In genomic region chr2:127530245-127531132, GRCh38 we compare ENCODE assay signal across 26 cellular contexts. TPM values are rescaled to one million over a fixed set of nuclear protein-coding genes. Genes with fewer than 3 reads are reported as not detected.
DNase-seq lines count a peak whose midpoint lies in the region; ATAC-seq and TF ChIP-seq lines count a peak whose summit lies in the region.
"Had no signal": no experiment of that assay in that cellular context is flagged by ENCODE, and none has a peak within 500 bp of the region (broad histone marks: within the 10 kb centered on the region; RNA-seq: fewer than 3 reads in every experiment).

No MANE protein-coding gene starts in this region.

- H3K4me1 Mint-ChIP-seq in nephron progenitor cell (peaks cover 29% of the 10 kb centered on the region), T-cell (peaks cover 13 to 18% (median 15%) of the 10 kb centered on the region in 3 donors)

- DNase-seq in NCI-H82 (lab: John Stamatoyannopoulos, UW) = peak; percentile 12
- DNase-seq in NCI-H82 treated with DMSO at 0.1 percent for 48 hours (lab: John Stamatoyannopoulos, UW; ENCODE audit: unreplicated experiment) = no peak
- DNase-seq in SK-MEL-5 (ENCODE audit: low read depth, low spot score) = peak; percentile 29
- peak; percentile 65 for DNase-seq in fibroblast of villous mesenchyme (ENCODE audit: low read depth)
- DNase-seq in T-helper 2 cell = no peak
- DNase-seq in nephron progenitor cell = no peak
- DNase-seq in T-cell = no peak
- DNase-seq: 8988T; activated CD4-positive, alpha-beta T cell treated with anti-CD3 and anti-CD28 coated beads for 36 hours; activated naive CD4-positive, alpha-beta T cell treated with anti-CD3 and anti-CD28 coated beads for 36 hours; activated T-cell treated with anti-CD3 and anti-CD28 coated beads, Interleukin-2, amount 50 U/mL, for 48 hours; AML-193; COR-L47; effector CD4-positive, alpha-beta T cell; GOT3; head of caudate nucleus; left lung; mucosa of descending colon; NCI-H1105; NCI-H2081; NCI-H446 treated with DMSO at 0.1 percent for 48 hours; stimulated activated CD4-positive, alpha-beta T cell treated with anti-CD3 and anti-CD28 coated beads, Interleukin-4, amount 100 ng/mL, for 4 hours; stimulated activated naive CD8-positive, alpha-beta T cell treated with anti-CD3 and anti-CD28 coated beads, Interleukin-15, amount 100 ng/mL, for 72 hours had no signal

- no peak overlapping the region for H3K4me3 Mint-ChIP-seq in nephron progenitor cell
- no peak overlapping the region for H3K4me3 Mint-ChIP-seq in T-cell
- H3K4me3 Mint-ChIP-seq: activated CD4-positive, alpha-beta T cell treated with anti-CD3 and anti-CD28 coated beads for 36 hours; activated naive CD4-positive, alpha-beta T cell treated with anti-CD3 and anti-CD28 coated beads for 36 hours; stimulated activated naive CD8-positive, alpha-beta T cell treated with anti-CD3 and anti-CD28 coated beads, Interleukin-15, amount 100 ng/mL, for 72 hours; type B pancreatic cell had no signal

- in situ Hi-C loops in SK-MEL-5 (cut with HindIII; ENCODE audit: low pct_unique_long_range_greater_than_20kb, low sequenced_read_pairs) = no loop called here

- POLR2A ChIA-PET in T-cell (lab: Charles Lee) = no interaction called here

- CTCF ChIA-PET in T-cell (lab: Charles Lee) = interaction anchor here in 1 of 2 donors (2.0 kb wide), 1 partner anchor 51 kb away, joined by 4 read pairs; no protein-coding TSS in a partner anchor

- H3K36me3 Mint-ChIP-seq in nephron progenitor cell (ENCODE audit: low read depth) = no peaks in the 10 kb centered on the region
- no peaks in the 10 kb centered on the region for H3K36me3 Mint-ChIP-seq in T-cell
- H3K36me3 Mint-ChIP-seq: type B pancreatic cell had no signal

- H3K27me3 Mint-ChIP-seq in nephron progenitor cell (ENCODE audit: low read depth, poor library complexity) (peaks cover 37% of the 10 kb centered on the region), T-cell (peaks cover 0 to 8% of the 10 kb centered on the region in 2 donors)
- H3K27me3 Mint-ChIP-seq: activated CD4-positive, alpha-beta T cell treated with anti-CD3 and anti-CD28 coated beads for 36 hours; stimulated activated naive CD8-positive, alpha-beta T cell treated with anti-CD3 and anti-CD28 coated beads, Interleukin-15, amount 100 ng/mL, for 72 hours had no signal

- no peak overlapping the region for H3K27ac Mint-ChIP-seq in nephron progenitor cell
- H3K27ac Mint-ChIP-seq in T-cell = no peak overlapping the region
- H3K27ac Mint-ChIP-seq: activated CD4-positive, alpha-beta T cell treated with anti-CD3 and anti-CD28 coated beads for 36 hours; activated naive CD4-positive, alpha-beta T cell treated with anti-CD3 and anti-CD28 coated beads for 36 hours; stimulated activated naive CD8-positive, alpha-beta T cell treated with anti-CD3 and anti-CD28 coated beads, Interleukin-15, amount 100 ng/mL, for 72 hours; type B pancreatic cell had no signal

- H3K4me3 ChIP-seq in fibroblast of villous mesenchyme (ENCODE audit: low read depth, low read length) = no peak overlapping the region
- H3K4me3 ChIP-seq: left lung, mucosa of descending colon had no signal

- peaks cover 8% of the 10 kb centered on the region for H3K9me3 Mint-ChIP-seq in nephron progenitor cell
- H3K9me3 Mint-ChIP-seq in T-cell = peaks cover 0 to 6% (median 4%) of the 10 kb centered on the region in 3 donors
- H3K9me3 Mint-ChIP-seq: activated naive CD4-positive, alpha-beta T cell treated with anti-CD3 and anti-CD28 coated beads for 36 hours; type B pancreatic cell had no signal

- no peak for TF ChIP-seq CTCF in fibroblast of villous mesenchyme (IDR thresholded peaks at IDR 0.05; ENCODE audit: insufficient read depth, low read depth, low read length)
- no peak for TF ChIP-seq CTCF in nephron progenitor cell (IDR thresholded peaks at IDR 0.05)

- ATAC-seq in GM18873 (IDR thresholded peaks at IDR 0.05; ENCODE audit: low FRiP score, unreplicated experiment) = no peak
- no peak for ATAC-seq in T-cell (replicated peaks in 1 of 4)
- ATAC-seq: activated CD4-positive, alpha-beta T cell treated with anti-CD3 and anti-CD28 coated beads for 36 hours; left lung; stimulated activated naive CD8-positive, alpha-beta T cell treated with anti-CD3 and anti-CD28 coated beads, Interleukin-15, amount 100 ng/mL, for 72 hours had no signal

RNA-seq across cellular contexts. Expression of gene IWS1, which starts 4.2 kb away (rescaled TPM):
- 35.9 and 43.1 TPM in 2 replicates for total RNA-seq in SK-MEL-5 (2014; rRNA removed; shearing (Covaris generic))
- polyA plus RNA-seq in SK-MEL-5 (2015; cell fraction: cytosol; rRNA removed) = 30.4 and 46.2 TPM in 2 replicates
- 31.5 and 47.5 TPM in 2 replicates for polyA plus RNA-seq in SK-MEL-5 (2015; cell fraction: nucleus; rRNA removed)
- 35.1 and 42.7 TPM in 2 replicates for total RNA-seq in fibroblast of villous mesenchyme
- 10 to 100 TPM; 20.8 to 47.1 (median 42.6) TPM for total RNA-seq in T-cell

RNA-seq across cellular contexts. Expression of gene MYO7B, which starts 5.0 kb away (rescaled TPM):
- total RNA-seq in SK-MEL-5 (2014; rRNA removed; shearing (Covaris generic)) = not detected in 2 replicates
- 0.05 TPM in 1 of 2 replicates, not detected in the other for polyA plus RNA-seq in SK-MEL-5 (2015; cell fraction: cytosol; rRNA removed)
- 0.31 and 0.76 TPM in 2 replicates for polyA plus RNA-seq in SK-MEL-5 (2015; cell fraction: nucleus; rRNA removed)
- 0.86 TPM in 1 of 2 replicates, not detected in the other for total RNA-seq in fibroblast of villous mesenchyme
- under 1 TPM in 4 of 5 donors, not detected in 1; 0.13 to 0.96 (median 0.28) TPM for total RNA-seq in T-cell
- polyA plus RNA-seq: fibroblast of lung had no signal

Comparison
In these comparisons a context has a peak if more than half of its experiments do, and no peak if none do; other contexts are left out.
1. DNase-seq: peak in NCI-H82 (single experiment), SK-MEL-5 (single experiment) and fibroblast of villous mesenchyme (single experiment); none in NCI-H82 treated with DMSO at 0.1 percent for 48 hours (single experiment), T-helper 2 cell (0 of 5), nephron progenitor cell (single experiment) and T-cell (0 of 34).